In genomic region chr19:16461630-16462051, GRCh38 we compare ENCODE assay signal across 1 cellular context.
TF ChIP-seq lines count a peak whose summit lies in the region.

No MANE protein-coding gene starts in this region.

TF ChIP-seq in H1, 55 proteins besides CTCF, POLR2A, EP300 and RAD21:
- TF ChIP-seq CTBP2 (IDR thresholded peaks at IDR 0.05; ENCODE audit: borderline replicate concordance, insufficient read depth, insufficient read length, low read length) (no peak), MAX (IDR thresholded peaks at IDR 0.05) (no peak), KDM1A (IDR thresholded peaks at IDR 0.05; ENCODE audit: borderline replicate concordance, low read length) (no peak)
